ENCODE assay signal across 10 cellular contexts in the genomic region with DNA sequence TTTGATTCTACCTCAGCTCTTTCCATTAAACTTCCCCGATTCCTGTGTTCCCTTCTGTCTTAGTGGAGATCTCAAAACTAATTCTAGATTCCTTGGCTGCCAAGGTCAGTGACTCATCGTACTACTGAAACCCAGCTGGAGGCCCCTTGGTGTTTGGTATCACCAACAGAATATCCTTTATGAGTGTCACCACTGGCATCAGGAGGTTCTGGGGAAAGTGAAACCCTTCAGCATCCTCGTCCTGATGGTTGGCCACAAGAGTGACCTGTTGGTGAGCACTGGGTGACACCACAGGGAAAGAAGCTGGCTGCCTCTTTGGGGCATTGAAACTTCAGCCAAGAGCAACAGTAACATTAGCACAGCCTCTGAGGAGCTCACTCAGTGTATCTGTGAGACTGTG.
DNase-seq lines count a peak whose midpoint lies in the region; ATAC-seq and TF ChIP-seq lines count a peak whose summit lies in the region.
"Had no signal": no experiment of that assay in that cellular context is flagged by ENCODE, and none has a peak within 500 bp of the region (broad histone marks: within the 10 kb centered on the region; RNA-seq: fewer than 3 reads in every experiment).

No MANE protein-coding gene starts in this region.

- no peak for ATAC-seq in GM21529 (IDR thresholded peaks at IDR 0.05; ENCODE audit: unreplicated experiment)
- no peak for ATAC-seq in GM18520 (IDR thresholded peaks at IDR 0.05; ENCODE audit: unreplicated experiment)

- peak overlapping the region; percentile 45 for H3K27ac Mint-ChIP-seq in T-helper 2 cell treated with Interferon-gamma antibody and Interleukin-4, amounts not matched to agents 5 μg/mL and 100 μg/mL, for 36 hours
- H3K27ac Mint-ChIP-seq: activated naive CD4-positive, alpha-beta T cell treated with anti-CD3 and anti-CD28 coated beads, Interleukin-2, amount 50 U/mL, for 24 hours had no signal

- no peaks in the 10 kb centered on the region for H3K27me3 Mint-ChIP-seq in T-helper 2 cell treated with Interferon-gamma antibody and Interleukin-4, amounts not matched to agents 5 μg/mL and 100 μg/mL, for 36 hours (ENCODE audit: low read depth)
- H3K27me3 Mint-ChIP-seq: activated naive CD4-positive, alpha-beta T cell treated with anti-CD3 and anti-CD28 coated beads, Interleukin-2, amount 50 U/mL, for 24 hours had no signal

- H3K4me3 Mint-ChIP-seq in T-helper 2 cell treated with Interferon-gamma antibody and Interleukin-4, amounts not matched to agents 5 μg/mL and 100 μg/mL, for 36 hours = no peak overlapping the region
- H3K4me3 Mint-ChIP-seq: activated naive CD4-positive, alpha-beta T cell treated with anti-CD3 and anti-CD28 coated beads, Interleukin-2, amount 50 U/mL, for 24 hours had no signal

- no peak overlapping the region for H3K4me3 ChIP-seq in foreskin fibroblast (ENCODE audit: low read depth in 1 of 2, low read length in 2 of 2)

- DNase-seq in stimulated activated CD4-positive, alpha-beta T cell treated with anti-CD3 and anti-CD28 coated beads, Interleukin-1b, Interleukin-23, amount 100 ng/mL, for 48 hours = peak; percentile 41
- DNase-seq in stimulated activated CD4-positive, alpha-beta T cell treated with anti-CD3 and anti-CD28 coated beads, Interleukin-4, amount 100 ng/mL, for 24 hours = no peak
- DNase-seq in T-helper 2 cell treated with Interferon-gamma antibody and Interleukin-4, amounts not matched to agents 5 μg/mL and 100 μg/mL, for 36 hours (ENCODE audit: low spot score) = peak; percentile 48
- DNase-seq in foreskin fibroblast (peak; percentile 94 to 95), GM19238 (ENCODE audit: insufficient read length, low spot score) (no peak), GM19240 (ENCODE audit: insufficient read length, low spot score) (no peak)
- DNase-seq: NCI-H526 treated with DMSO at 0.1 percent for 48 hours had no signal

- peaks cover 17% of the 10 kb centered on the region for H3K4me1 Mint-ChIP-seq in T-helper 2 cell treated with Interferon-gamma antibody and Interleukin-4, amounts not matched to agents 5 μg/mL and 100 μg/mL, for 36 hours (ENCODE audit: low read depth)
- H3K4me1 Mint-ChIP-seq: activated naive CD4-positive, alpha-beta T cell treated with anti-CD3 and anti-CD28 coated beads, Interleukin-2, amount 50 U/mL, for 24 hours had no signal

- no peak for TF ChIP-seq CTCF in foreskin fibroblast (IDR thresholded peaks at IDR 0.05; ENCODE audit: low read depth, low read length)

- H3K36me3 Mint-ChIP-seq in T-helper 2 cell treated with Interferon-gamma antibody and Interleukin-4, amounts not matched to agents 5 μg/mL and 100 μg/mL, for 36 hours (ENCODE audit: low read depth) = peaks cover 19% of the 10 kb centered on the region

- H3K9me3 Mint-ChIP-seq in T-helper 2 cell treated with Interferon-gamma antibody and Interleukin-4, amounts not matched to agents 5 μg/mL and 100 μg/mL, for 36 hours = no peaks in the 10 kb centered on the region
- H3K9me3 Mint-ChIP-seq: activated naive CD4-positive, alpha-beta T cell treated with anti-CD3 and anti-CD28 coated beads, Interleukin-2, amount 50 U/mL, for 24 hours had no signal

Comparison
In these comparisons a context has a peak if more than half of its experiments do, and no peak if none do; other contexts are left out.
1. DNase-seq: peak in stimulated activated CD4-positive, alpha-beta T cell treated with anti-CD3 and anti-CD28 coated beads, Interleukin-1b, Interleukin-23, amount 100 ng/mL, for 48 hours (single experiment), T-helper 2 cell treated with Interferon-gamma antibody and Interleukin-4, amounts not matched to agents 5 μg/mL and 100 μg/mL, for 36 hours (single experiment) and foreskin fibroblast (2 of 2); none in stimulated activated CD4-positive, alpha-beta T cell treated with anti-CD3 and anti-CD28 coated beads, Interleukin-4, amount 100 ng/mL, for 24 hours (single experiment), GM19238 (single experiment) and GM19240 (single experiment).